1 cellular context compared by ENCODE assay signal in genomic region chr7:7968544-7969305, GRCh38.
A peak's percentile ranks its signal among the peaks of the same experiment; 100 is the strongest.
TF ChIP-seq lines count a peak whose summit lies in the region.

TSS of gene GLCCI1 (plus strand) at chr7:7968796. CDS start at chr7:7969351, 555 bp downstream.

TF ChIP-seq in K562, 482 proteins besides CTCF, POLR2A, EP300 and RAD21 (continued from another document and continues in another):
- 0 out of 2 replicates have a peak, but pooled peaks have one; percentile 5 for TF ChIP-seq REST (CRISPR knock-in tag; IDR thresholded peaks at IDR 0.05; ENCODE audit: low read depth)
- no peak for TF ChIP-seq DNMT1 (IDR thresholded peaks at IDR 0.05)
- TF ChIP-seq ZNF766 (CRISPR knock-in tag; conservative IDR thresholded peaks at IDR 0.05): no peak
- TF ChIP-seq XRCC3 (IDR thresholded peaks at IDR 0.05): no peak
- no peak for TF ChIP-seq PRMT5 (CRISPR knock-in tag; IDR thresholded peaks at IDR 0.05)
- peak; percentile 98 for TF ChIP-seq NEUROD1 (IDR thresholded peaks at IDR 0.05; ENCODE audit: borderline replicate concordance, low read depth, low read length, partially characterized antibody)
- TF ChIP-seq ZNF511 (CRISPR knock-in tag; IDR thresholded peaks at IDR 0.05): peak; percentile 85; the same call in 1 of the 2 replicates
- TF ChIP-seq UBTF (IDR thresholded peaks at IDR 0.05; ENCODE audit: borderline replicate concordance in 1 of 2, low read depth in 2 of 2, low read length in 2 of 2): peak in 1 of 2 experiments; percentile 65; a peak in 2 of 4 replicates
- peak; percentile 53; the same call in 1 of the 2 replicates for TF ChIP-seq CREB1 (IDR thresholded peaks at IDR 0.05)
- TF ChIP-seq CREB1 (CRISPR knock-in tag; IDR thresholded peaks at IDR 0.05): peak; percentile 37; the same call in 1 of the 2 replicates
- 0 out of 6 replicates have a peak, but pooled peaks of 1 of the 3 experiments have one; percentile 21 for TF ChIP-seq ZBTB11 (CRISPR knock-in tag; IDR thresholded peaks at IDR 0.05)
- peak; percentile 64 for TF ChIP-seq ATF7 (IDR thresholded peaks at IDR 0.05)
- peak; percentile 63 for TF ChIP-seq HMGN3 (IDR thresholded peaks at IDR 0.05; ENCODE audit: borderline replicate concordance, extremely low read depth, insufficient read length, low read depth, low read length)
- peak; percentile 71; the same call in 1 of the 2 replicates for TF ChIP-seq ZNF830 (CRISPR knock-in tag; IDR thresholded peaks at IDR 0.05)
- TF ChIP-seq RBM25 (IDR thresholded peaks at IDR 0.05; ENCODE audit: low read depth, low read length, severe bottlenecking): peak; percentile 99
- TF ChIP-seq PTBP1 (IDR thresholded peaks at IDR 0.05; ENCODE audit: low read depth, low read length): no peak
- TF ChIP-seq ZMIZ1 (IDR thresholded peaks at IDR 0.05; ENCODE audit: low read depth in 2 of 2, low read length in 2 of 2): peak in 1 of 2 experiments; percentile 14; a peak in 1 of 4 replicates
- TF ChIP-seq CGGBP1 (CRISPR knock-in tag; IDR thresholded peaks at IDR 0.05): peak; percentile 81; the same call in 1 of the 2 replicates
- no peak for TF ChIP-seq SRSF7 (optimal IDR thresholded peaks at IDR 0.05; ENCODE audit: low read depth, low read length)
- TF ChIP-seq TRIM28 (IDR thresholded peaks at IDR 0.05): no peak
- TF ChIP-seq ZBTB40 (IDR thresholded peaks at IDR 0.05): no peak
- TF ChIP-seq ZBTB40 (CRISPR knock-in tag; IDR thresholded peaks at IDR 0.05): no peak
- TF ChIP-seq RBFOX2 (IDR thresholded peaks at IDR 0.05; ENCODE audit: low read depth, low read length): peak; percentile 94
- TF ChIP-seq, protein P1, sequence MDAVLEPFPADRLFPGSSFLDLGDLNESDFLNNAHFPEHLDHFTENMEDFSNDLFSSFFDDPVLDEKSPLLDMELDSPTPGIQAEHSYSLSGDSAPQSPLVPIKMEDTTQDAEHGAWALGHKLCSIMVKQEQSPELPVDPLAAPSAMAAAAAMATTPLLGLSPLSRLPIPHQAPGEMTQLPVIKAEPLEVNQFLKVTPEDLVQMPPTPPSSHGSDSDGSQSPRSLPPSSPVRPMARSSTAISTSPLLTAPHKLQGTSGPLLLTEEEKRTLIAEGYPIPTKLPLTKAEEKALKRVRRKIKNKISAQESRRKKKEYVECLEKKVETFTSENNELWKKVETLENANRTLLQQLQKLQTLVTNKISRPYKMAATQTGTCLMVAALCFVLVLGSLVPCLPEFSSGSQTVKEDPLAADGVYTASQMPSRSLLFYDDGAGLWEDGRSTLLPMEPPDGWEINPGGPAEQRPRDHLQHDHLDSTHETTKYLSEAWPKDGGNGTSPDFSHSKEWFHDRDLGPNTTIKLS (IDR thresholded peaks at IDR 0.05; ENCODE audit: borderline replicate concordance, low read depth): no peak
- TF ChIP-seq KDM2B (CRISPR knock-in tag; IDR thresholded peaks at IDR 0.05): no peak; the same call in 1 of the 2 replicates
- peak; percentile 95 for TF ChIP-seq SUPT5H (IDR thresholded peaks at IDR 0.05)
- no peak for TF ChIP-seq KLF1 (tag; IDR thresholded peaks at IDR 0.05)
